In genomic region chr2:8300905-8301304, GRCh38 we compare ENCODE assay signal across 18 cellular contexts.
DNase-seq lines count a peak whose midpoint lies in the region; ATAC-seq and TF ChIP-seq lines count a peak whose summit lies in the region.
"Had no signal": no experiment of that assay in that cellular context is flagged by ENCODE, and none has a peak within 500 bp of the region (broad histone marks: within the 10 kb centered on the region; RNA-seq: fewer than 3 reads in every experiment).

No MANE protein-coding gene starts in this region.

- peak overlapping the region; percentile 71 for H3K27ac Mint-ChIP-seq in activated CD4-positive, alpha-beta T cell treated with anti-CD3 and anti-CD28 coated beads, Interleukin-2, amount 10 ng/mL, durations not matched to agents 24 days and 14 days
- H3K27ac Mint-ChIP-seq in activated T-helper 1 cell treated with anti-CD3 and anti-CD28 coated beads, Interleukin-12 subunit alpha, Interleukin-12 subunit beta, Interleukin-2, Interleukin-4 antibody, amounts not matched to agents 30 ng/mL and 10 ng/mL and 1 ng/mL, durations not matched to agents 14 hours and 24 hours and 36 hours: peak overlapping the region; percentile 54

- H3K4me1 ChIP-seq in neutrophil (ENCODE audit: control insufficient read depth in 1 of 2, insufficient read depth in 1 of 2, low read depth in 1 of 2, low read length in 1 of 2) (peaks cover 93 to 94% of the 10 kb centered on the region in 2 experiments), gastroesophageal sphincter (peaks cover 0 to 31% (median 7%) of the 10 kb centered on the region in 3 donors)

- H3K9me3 Mint-ChIP-seq in activated CD4-positive, alpha-beta T cell treated with anti-CD3 and anti-CD28 coated beads, Interleukin-2, amount 10 ng/mL, durations not matched to agents 24 days and 14 days: peaks cover 24% of the 10 kb centered on the region
- H3K9me3 Mint-ChIP-seq in activated T-helper 1 cell treated with anti-CD3 and anti-CD28 coated beads, Interleukin-12 subunit alpha, Interleukin-12 subunit beta, Interleukin-2, Interleukin-4 antibody, amounts not matched to agents 30 ng/mL and 10 ng/mL and 1 ng/mL, durations not matched to agents 14 hours and 24 hours and 36 hours: peaks cover 46% of the 10 kb centered on the region

- no peak for DNase-seq in activated CD4-positive, alpha-beta T cell treated with anti-CD3 and anti-CD28 coated beads, Interleukin-2, amount 10 ng/mL, durations not matched to agents 24 days and 14 days
- DNase-seq in activated CD4-positive, alpha-beta T cell treated with anti-CD3 and anti-CD28 coated beads for 1 hour: no peak
- no peak for DNase-seq in HL-60 (ENCODE audit: low read depth in 1 of 2, low spot score in 1 of 2)
- DNase-seq in activated T-helper 1 cell treated with anti-CD3 and anti-CD28 coated beads, Interleukin-12 subunit alpha, Interleukin-12 subunit beta, Interleukin-2, Interleukin-4 antibody, amounts not matched to agents 30 ng/mL and 10 ng/mL and 1 ng/mL, durations not matched to agents 14 hours and 24 hours and 36 hours (ENCODE audit: low spot score): no peak
- no peak for DNase-seq in stimulated activated CD4-positive, alpha-beta T cell treated with anti-CD3 and anti-CD28 coated beads, Interleukin-2, amount 100 ng/mL, for 48 hours
- DNase-seq: EL; GM23248; NCI-H1436; NCI-H2171 treated with DMSO at 0.1 percent for 48 hours; NCI-H526 treated with DMSO at 0.1 percent for 48 hours; stimulated activated naive CD4-positive, alpha-beta T cell had no signal

- H3K36me3 Mint-ChIP-seq in activated CD4-positive, alpha-beta T cell treated with anti-CD3 and anti-CD28 coated beads, Interleukin-2, amount 10 ng/mL, durations not matched to agents 24 days and 14 days (ENCODE audit: low read depth): peaks cover 11% of the 10 kb centered on the region
- H3K36me3 Mint-ChIP-seq in activated T-helper 1 cell treated with anti-CD3 and anti-CD28 coated beads, Interleukin-12 subunit alpha, Interleukin-12 subunit beta, Interleukin-2, Interleukin-4 antibody, amounts not matched to agents 30 ng/mL and 10 ng/mL and 1 ng/mL, durations not matched to agents 14 hours and 24 hours and 36 hours (ENCODE audit: low read depth): peaks cover 25% of the 10 kb centered on the region
- H3K36me3 Mint-ChIP-seq: brain had no signal

- ATAC-seq in HG02571 (IDR thresholded peaks at IDR 0.05; ENCODE audit: unreplicated experiment) (no peak), gastroesophageal sphincter (no peak)
- ATAC-seq: SK-N-SH treated with all-trans-retinoic acid at 6 μM for 48 hours had no signal

- H3K9me3 ChIP-seq in neutrophil: no peaks in the 10 kb centered on the region
- no peaks in the 10 kb centered on the region for H3K9me3 ChIP-seq in gastroesophageal sphincter
- H3K9me3 ChIP-seq: thoracic aorta had no signal

- no peak for TF ChIP-seq EP300 in gastroesophageal sphincter (IDR thresholded peaks at IDR 0.05)

- H3K27ac ChIP-seq in HL-60 (replicated peaks) (peak overlapping the region; percentile 29; the same call in 1 of the 2 replicates), neutrophil (peak overlapping the region; percentile 89), gastroesophageal sphincter (no peak overlapping the region)
- H3K27ac ChIP-seq: GM23248, thoracic aorta had no signal

- 83 to 88% methylated on average over 1 to 2 of the region's 3 CpGs for WGBS in gastroesophageal sphincter (ENCODE audit: low coverage in 1 of 2), 2 donors

- TF ChIP-seq CTCF in HL-60 (IDR thresholded peaks at IDR 0.05; ENCODE audit: insufficient read depth, low read length): no peak
- TF ChIP-seq CTCF in neutrophil (IDR thresholded peaks at IDR 0.05): no peak
- no peak for TF ChIP-seq CTCF in gastroesophageal sphincter (IDR thresholded peaks at IDR 0.05)

- no peak overlapping the region for H3K4me3 Mint-ChIP-seq in activated CD4-positive, alpha-beta T cell treated with anti-CD3 and anti-CD28 coated beads, Interleukin-2, amount 10 ng/mL, durations not matched to agents 24 days and 14 days
- H3K4me3 Mint-ChIP-seq in activated T-helper 1 cell treated with anti-CD3 and anti-CD28 coated beads, Interleukin-12 subunit alpha, Interleukin-12 subunit beta, Interleukin-2, Interleukin-4 antibody, amounts not matched to agents 30 ng/mL and 10 ng/mL and 1 ng/mL, durations not matched to agents 14 hours and 24 hours and 36 hours: no peak overlapping the region
- H3K4me3 Mint-ChIP-seq: brain had no signal

- intact Hi-C loops in activated CD4-positive, alpha-beta T cell treated with anti-CD3 and anti-CD28 coated beads, Interleukin-2, amount 10 ng/mL, durations not matched to agents 24 days and 14 days (cut with micrococcal nuclease): loop anchor here (5.0 to 10.0 kb wide), 7 partner anchors 144 to 1396 kb away; no protein-coding TSS in a partner anchor
- intact Hi-C loops in activated T-helper 1 cell treated with anti-CD3 and anti-CD28 coated beads, Interleukin-12 subunit alpha, Interleukin-12 subunit beta, Interleukin-2, Interleukin-4 antibody, amounts not matched to agents 30 ng/mL and 10 ng/mL and 1 ng/mL, durations not matched to agents 14 hours and 24 hours and 36 hours (cut with micrococcal nuclease): loop anchor here (5.0 to 10.0 kb wide), 6 partner anchors 214 to 1096 kb away; no protein-coding TSS in a partner anchor

- no peak for TF ChIP-seq POLR2A in gastroesophageal sphincter (IDR thresholded peaks at IDR 0.05)

- H3K4me3 ChIP-seq in HL-60 (replicated peaks; ENCODE audit: insufficient read depth, low read length) (no peak overlapping the region), neutrophil (ENCODE audit: low read depth in 1 of 2, low read length in 1 of 2) (peak overlapping the region in 1 of 2 experiments; percentile 28), gastroesophageal sphincter (no peak overlapping the region)
- H3K4me3 ChIP-seq: GM23248, smooth muscle cell, thoracic aorta had no signal

- no peaks in the 10 kb centered on the region for H3K27me3 Mint-ChIP-seq in activated CD4-positive, alpha-beta T cell treated with anti-CD3 and anti-CD28 coated beads, Interleukin-2, amount 10 ng/mL, durations not matched to agents 24 days and 14 days
- H3K27me3 Mint-ChIP-seq in activated T-helper 1 cell treated with anti-CD3 and anti-CD28 coated beads, Interleukin-12 subunit alpha, Interleukin-12 subunit beta, Interleukin-2, Interleukin-4 antibody, amounts not matched to agents 30 ng/mL and 10 ng/mL and 1 ng/mL, durations not matched to agents 14 hours and 24 hours and 36 hours (ENCODE audit: insufficient read depth): peaks cover 8% of the 10 kb centered on the region
- H3K27me3 Mint-ChIP-seq: brain had no signal

- peaks cover 69% of the 10 kb centered on the region for H3K4me1 Mint-ChIP-seq in activated CD4-positive, alpha-beta T cell treated with anti-CD3 and anti-CD28 coated beads, Interleukin-2, amount 10 ng/mL, durations not matched to agents 24 days and 14 days
- H3K4me1 Mint-ChIP-seq in activated T-helper 1 cell treated with anti-CD3 and anti-CD28 coated beads, Interleukin-12 subunit alpha, Interleukin-12 subunit beta, Interleukin-2, Interleukin-4 antibody, amounts not matched to agents 30 ng/mL and 10 ng/mL and 1 ng/mL, durations not matched to agents 14 hours and 24 hours and 36 hours (ENCODE audit: low read depth): peaks cover 89% of the 10 kb centered on the region

- H3K27me3 ChIP-seq in HL-60 (ENCODE audit: insufficient read depth, poor library complexity, severe bottlenecking) (no peaks in the 10 kb centered on the region), neutrophil (no peaks in the 10 kb centered on the region), gastroesophageal sphincter (no peaks in the 10 kb centered on the region)

- no peaks in the 10 kb centered on the region for H3K36me3 ChIP-seq in neutrophil
- no peaks in the 10 kb centered on the region for H3K36me3 ChIP-seq in gastroesophageal sphincter
- H3K36me3 ChIP-seq: thoracic aorta had no signal

Comparison
In these comparisons a context has a peak if more than half of its experiments do, and no peak if none do; other contexts are left out.
1. H3K27ac ChIP-seq: peak in HL-60 (single experiment) and neutrophil (single experiment); none in gastroesophageal sphincter (0 of 4).